ENCODE assay signal across 22 cellular contexts in the genomic region with DNA sequence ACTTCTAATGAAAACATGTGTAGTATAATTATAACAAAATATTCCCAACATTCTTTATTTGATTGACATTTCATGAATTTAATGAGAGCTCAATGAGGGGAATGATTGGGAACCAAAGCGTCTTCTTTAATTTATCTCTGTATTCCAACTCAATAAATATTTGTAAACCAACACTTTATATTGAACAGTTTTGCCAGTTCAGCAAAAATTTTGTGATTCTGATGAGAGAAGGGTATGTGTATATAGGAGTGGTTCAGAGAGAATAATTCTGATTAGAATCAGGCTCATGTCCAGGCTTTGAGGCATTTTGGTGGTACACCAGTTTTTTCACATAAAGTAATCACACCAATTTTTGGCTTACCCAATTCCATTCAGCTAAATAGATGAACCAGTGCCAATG.
A peak's percentile ranks its signal among the peaks of the same experiment; 100 is the strongest.
DNase-seq lines count a peak whose midpoint lies in the region; ATAC-seq, FAIRE-seq and TF ChIP-seq lines count a peak whose summit lies in the region.
"Had no signal": no experiment of that assay in that cellular context is flagged by ENCODE, and none has a peak within 500 bp of the region (broad histone marks: within the 10 kb centered on the region; RNA-seq: fewer than 3 reads in every experiment).

No MANE protein-coding gene starts in this region.

- H4K5ac ChIP-seq in H1 (ENCODE audit: insufficient read length, low read depth, low read length), result no peak overlapping the region

- H3K4me3 ChIP-seq in HepG2 (replicated peaks in 1 of 3; ENCODE audit: insufficient read depth in 1 of 3, low read depth in 2 of 3, low read length in 3 of 3) (no peak overlapping the region), right lobe of liver (no peak overlapping the region), H1 (ENCODE audit: extremely low read depth in 1 of 4, insufficient read depth in 2 of 4, low read depth in 3 of 4, low read length in 4 of 4) (no peak overlapping the region)
- H3K4me3 ChIP-seq: BLaER1 had no signal

- no peak for TF ChIP-seq POLR2A in HepG2 (IDR thresholded peaks at IDR 0.05; ENCODE audit: insufficient read depth in 1 of 2, low read depth in 2 of 2, low read length in 2 of 2)
- TF ChIP-seq POLR2A in right lobe of liver (IDR thresholded peaks at IDR 0.05), result no peak
- no peak for TF ChIP-seq POLR2A in H1 (IDR thresholded peaks at IDR 0.05; ENCODE audit: control extremely low read depth in 1 of 2, low read depth in 2 of 2, low read length in 2 of 2)

- no peak overlapping the region for H4K8ac ChIP-seq in H1 (ENCODE audit: extremely low read depth, insufficient read depth, low read length)

- H2BK5ac ChIP-seq in H1 (ENCODE audit: low read depth, low read length), result no peak overlapping the region

- no peak overlapping the region for H3K18ac ChIP-seq in H1 (ENCODE audit: extremely low read depth, low read length)

- ATAC-seq in HepG2 (no peak), right lobe of liver (no peak)

- H2BK15ac ChIP-seq in H1 (ENCODE audit: low read length), result no peak overlapping the region

- no peak overlapping the region for H2AFZ ChIP-seq in HepG2 (ENCODE audit: low read length)
- no peak overlapping the region for H2AFZ ChIP-seq in H1 (ENCODE audit: low read length)

- no peak overlapping the region for H3K27ac ChIP-seq in HepG2 (ENCODE audit: extremely low read length, insufficient read depth, low read length)
- no peak overlapping the region for H3K27ac ChIP-seq in right lobe of liver
- H3K27ac ChIP-seq in H1 (ENCODE audit: low read depth, low read length), result no peak overlapping the region
- H3K27ac ChIP-seq: 22Rv1, BLaER1 had no signal

- no peak for TF ChIP-seq EP300 in HepG2 (IDR thresholded peaks at IDR 0.05; ENCODE audit: low read depth in 2 of 2, low read length in 2 of 2)
- TF ChIP-seq EP300 in HepG2 (CRISPR knock-in tag; IDR thresholded peaks at IDR 0.05; ENCODE audit: borderline replicate concordance), result no peak
- no peak for TF ChIP-seq EP300 in H1 (IDR thresholded peaks at IDR 0.05; ENCODE audit: borderline replicate concordance in 1 of 2, low read depth in 2 of 2, low read length in 2 of 2)

- intact Hi-C loops in HepG2 (cut with micrococcal nuclease; ENCODE audit: unreplicated experiment), result no loop called here
- intact Hi-C loops in right lobe of liver (cut with DNase I), result no loop called here

- H3K23ac ChIP-seq in H1 (ENCODE audit: insufficient read length), result no peak overlapping the region

- H3K36me3 ChIP-seq in HepG2 (replicated peaks in 1 of 2; ENCODE audit: control insufficient read depth in 1 of 2, insufficient read depth in 2 of 2, low read length in 2 of 2) (no peaks in the 10 kb centered on the region), right lobe of liver (no peaks in the 10 kb centered on the region), H1 (ENCODE audit: control insufficient read depth in 2 of 4, insufficient read depth in 4 of 4, low read length in 3 of 4) (no peaks in the 10 kb centered on the region)
- H3K36me3 ChIP-seq: BE2C, BLaER1 had no signal

- H3K4me1 ChIP-seq in HepG2 (ENCODE audit: insufficient read depth, low read length) (no peaks in the 10 kb centered on the region), right lobe of liver (no peaks in the 10 kb centered on the region), H1 (replicated peaks in 1 of 4; ENCODE audit: control insufficient read depth in 3 of 4, insufficient read depth in 4 of 4, low read length in 3 of 4) (no peaks in the 10 kb centered on the region)
- H3K4me1 ChIP-seq: BE2C, BLaER1 had no signal

- no peak overlapping the region for H2BK12ac ChIP-seq in H1 (ENCODE audit: low read depth, low read length)

- DNase-seq in HepG2 (ENCODE audit: low spot score), result no peak
- no peak for DNase-seq in right lobe of liver
- DNase-seq in astrocyte of the hippocampus (ENCODE audit: low read depth, low spot score), result peak; percentile 42
- DNase-seq in H1 (ENCODE audit: low read depth in 1 of 2, low spot score in 2 of 2), result no peak
- DNase-seq in DMS153 treated with DMSO at 0.1 percent for 48 hours (lab: John Stamatoyannopoulos, UW; ENCODE audit: unreplicated experiment), result no peak
- no peak for DNase-seq in dermis blood vessel endothelial cell
- DNase-seq: ACHN; BE2C; C1 segment of cervical spinal cord; CD4-positive, alpha-beta memory T cell; CD4-positive, CD25-positive, alpha-beta regulatory T cell; CD8-positive, alpha-beta memory T cell; COR-L47; DMS 273 treated with DMSO at 0.1 percent for 48 hours; DMS153; DMS79 treated with DMSO at 0.1 percent for 48 hours; GF-D8 had no signal

- H3K79me1 ChIP-seq in H1 (ENCODE audit: low read depth, low read length), result no peaks in the 10 kb centered on the region

- TF ChIP-seq RAD21 in HepG2 (CRISPR knock-in tag; IDR thresholded peaks at IDR 0.05), result no peak
- TF ChIP-seq RAD21 in H1 (IDR thresholded peaks at IDR 0.05 in 1 of 2, conservative IDR thresholded peaks at IDR 0.05 in 1 of 2; ENCODE audit: low read depth in 2 of 2, low read length in 2 of 2), result no peak

- no peak overlapping the region for H2BK20ac ChIP-seq in H1 (ENCODE audit: low read length)

- in situ Hi-C loops in HepG2 (cut with HindIII; ENCODE audit: extremely low pct_ligation_motif_present, low pct_unique_long_range_greater_than_20kb), result no loop called here

- no peaks in the 10 kb centered on the region for H3K23me2 ChIP-seq in H1 (ENCODE audit: low read depth, low read length)

- BruUV-seq in HepG2 (replicated peaks; lab: Mats Ljungman, UMichigan), result no TSS peak

- H3K9ac ChIP-seq in HepG2 (ENCODE audit: insufficient read depth, low read depth, low read length) (no peak overlapping the region), H1 (replicated peaks in 1 of 4; ENCODE audit: extremely low read depth in 1 of 4, low read depth in 3 of 4, low read length in 3 of 4) (no peak overlapping the region)
- H3K9ac ChIP-seq: BLaER1 had no signal

- no peak overlapping the region for H3K4me2 ChIP-seq in HepG2 (ENCODE audit: low read depth, low read length)
- H3K4me2 ChIP-seq in H1 (ENCODE audit: insufficient read depth in 1 of 2, low read depth in 2 of 2, low read length in 2 of 2), result no peak overlapping the region
- H3K4me2 ChIP-seq: BLaER1 had no signal

- WGBS in HepG2 (ENCODE audit: low lambda C conversion rate), result 6% methylated on average over 1 of the region's 1 CpG
- WGBS in right lobe of liver (ENCODE audit: insufficient coverage, low coverage, low lambda C conversion rate, missing lambda C conversion rate), result 68% methylated on average over 1 of the region's 1 CpG
- 91% methylated on average over 1 of the region's 1 CpG; no CpG with 5 or more reads in 1 of the 2 experiments for WGBS in H1 (ENCODE audit: extremely low coverage in 1 of 2, insufficient coverage in 1 of 2, insufficient read length in 1 of 2, insufficient replicate concordance in 2 of 2, low coverage in 1 of 2, low lambda C conversion rate in 2 of 2, missing lambda C conversion rate in 1 of 2), 2 experiments

- H2AK5ac ChIP-seq in H1 (ENCODE audit: low read depth, low read length), result no peak overlapping the region

- no peak overlapping the region for H4K91ac ChIP-seq in H1 (replicated peaks; ENCODE audit: insufficient read length, low read length)

- TF ChIP-seq CTCF in HepG2 (CRISPR knock-in tag; IDR thresholded peaks at IDR 0.05), result no peak
- TF ChIP-seq CTCF in right lobe of liver (IDR thresholded peaks at IDR 0.05), result no peak
- no peak for TF ChIP-seq CTCF in H1 (IDR thresholded peaks at IDR 0.05; ENCODE audit: control extremely low read depth in 1 of 3, insufficient read depth in 1 of 3, low read depth in 1 of 3, low read length in 3 of 3)

- POLR2A ChIA-PET in HepG2 (lab: Yijun Ruan, JAX) (no interaction called here), H1 (lab: Charles Lee; ENCODE audit: partially characterized antibody) (no interaction called here)

- H3K4ac ChIP-seq in H1 (replicated peaks; ENCODE audit: insufficient read length, low read depth, low read length), result no peak overlapping the region

- H3K27me3 ChIP-seq in HepG2 (ENCODE audit: control insufficient read depth in 1 of 2, insufficient read depth in 2 of 2, low read length in 2 of 2) (no peaks in the 10 kb centered on the region), right lobe of liver (no peaks in the 10 kb centered on the region), H1 (replicated peaks in 1 of 4; ENCODE audit: control insufficient read depth in 3 of 4, extremely low read depth in 1 of 4, insufficient read depth in 3 of 4, low read length in 3 of 4) (no peaks in the 10 kb centered on the region)
- H3K27me3 ChIP-seq: BE2C, BLaER1 had no signal

- H3K9me3 ChIP-seq in HepG2 (ENCODE audit: low read length) (peaks cover 91% of the 10 kb centered on the region), right lobe of liver (no peaks in the 10 kb centered on the region), H1 (ENCODE audit: insufficient read depth in 2 of 2, low read depth in 1 of 2, low read length in 1 of 2) (no peaks in the 10 kb centered on the region)
- H3K9me3 ChIP-seq: BE2C, BLaER1 had no signal

- H3K79me2 ChIP-seq in HepG2 (ENCODE audit: insufficient read depth, low read length) (no peaks in the 10 kb centered on the region), H1 (ENCODE audit: control insufficient read depth in 1 of 2, insufficient read depth in 2 of 2, low read length in 2 of 2) (no peaks in the 10 kb centered on the region)

- H4K20me1 ChIP-seq in HepG2 (ENCODE audit: insufficient read depth, low read length) (no peaks in the 10 kb centered on the region), H1 (replicated peaks in 1 of 2; ENCODE audit: control insufficient read depth in 1 of 2, insufficient read depth in 2 of 2, low read length in 2 of 2) (no peaks in the 10 kb centered on the region)
- H4K20me1 ChIP-seq: BLaER1 had no signal

- H3K14ac ChIP-seq in H1 (ENCODE audit: insufficient read length), result no peak overlapping the region

- H3K56ac ChIP-seq in H1 (replicated peaks; ENCODE audit: insufficient read length, low read depth, low read length), result no peak overlapping the region

- H2BK120ac ChIP-seq in H1 (replicated peaks; ENCODE audit: low read depth, low read length), result no peak overlapping the region

- CTCF ChIA-PET in HepG2 (lab: Yijun Ruan, JAX; ENCODE audit: low intra/inter-chr PET ratio, low total read pairs) (no interaction called here), H1 (lab: Charles Lee; ENCODE audit: partially characterized antibody) (no interaction called here)

- FAIRE-seq in HepG2 (lab: Jason Lieb, UNC) (no peak), H1 (lab: Jason Lieb, UNC) (no peak)
- FAIRE-seq: G401.6, GM12891, GM19239 had no signal

TF ChIP-seq in HepG2, 621 proteins besides CTCF, POLR2A, EP300 and RAD21 (continues in another document):
- TF ChIP-seq MZF1 (CRISPR knock-in tag; IDR thresholded peaks at IDR 0.05; ENCODE audit: borderline replicate concordance), result no peak
- TF ChIP-seq SIN3A (IDR thresholded peaks at IDR 0.05; ENCODE audit: borderline replicate concordance, low read depth, low read length), result no peak
- no peak for TF ChIP-seq ZNF383 (CRISPR knock-in tag; IDR thresholded peaks at IDR 0.05; ENCODE audit: borderline replicate concordance)

TF ChIP-seq in H1, 55 proteins besides CTCF, POLR2A, EP300 and RAD21:
- TF ChIP-seq ZNF274 (IDR thresholded peaks at IDR 0.05; ENCODE audit: borderline replicate concordance, extremely low read depth, low read length) (no peak), MAFK (IDR thresholded peaks at IDR 0.05; ENCODE audit: low read depth, low read length) (peak; percentile 36; the same call in 1 of the 2 replicates), JUND (IDR thresholded peaks at IDR 0.05; ENCODE audit: low read length) (no peak), TEAD4 (IDR thresholded peaks at IDR 0.05; ENCODE audit: low read depth, low read length) (no peak)
